2 cellular contexts compared by ENCODE assay signal in genomic region chr1:71861022-71861421, GRCh38.
A peak's percentile ranks its signal among the peaks of the same experiment; 100 is the strongest.
TF ChIP-seq lines count a peak whose summit lies in the region.

No MANE protein-coding gene starts in this region.

TF ChIP-seq in IMR-90, 13 proteins besides CTCF, POLR2A, EP300 and RAD21:
- TF ChIP-seq ELK1 (IDR thresholded peaks at IDR 0.05; ENCODE audit: borderline replicate concordance, low read depth, low read length) (no peak), MAZ (IDR thresholded peaks at IDR 0.05; ENCODE audit: borderline replicate concordance, low read depth, low read length) (no peak), FOS (IDR thresholded peaks at IDR 0.05; ENCODE audit: low read depth, low read length) (peak; percentile 88), CEBPB (IDR thresholded peaks at IDR 0.05; ENCODE audit: low read depth, low read length) (peak; percentile 84)

TF ChIP-seq in GM23338, 12 proteins besides CTCF, POLR2A, EP300 and RAD21:
- TF ChIP-seq EZH2phosphoT487 (IDR thresholded peaks at IDR 0.05; ENCODE audit: unreplicated experiment) (no peak), ETS1 (IDR thresholded peaks at IDR 0.05) (no peak), REST (IDR thresholded peaks at IDR 0.05; ENCODE audit: unreplicated experiment) (no peak), POLR2AphosphoS5 (IDR thresholded peaks at IDR 0.05; ENCODE audit: low read depth) (no peak), ZNF462 (CRISPR knock-in tag; IDR thresholded peaks at IDR 0.05) (no peak), STAT1 (IDR thresholded peaks at IDR 0.05; ENCODE audit: unreplicated experiment) (no peak), ZNF114 (CRISPR knock-in tag; IDR thresholded peaks at IDR 0.05) (no peak), JUNB (IDR thresholded peaks at IDR 0.05; ENCODE audit: unreplicated experiment) (no peak), CREB1 (CRISPR knock-in tag; IDR thresholded peaks at IDR 0.05; ENCODE audit: low read depth) (no peak), NANOG (IDR thresholded peaks at IDR 0.05; ENCODE audit: borderline replicate concordance) (no peak), ZNF331 (CRISPR knock-in tag; IDR thresholded peaks at IDR 0.05; ENCODE audit: low read depth) (no peak), EZH2 (IDR thresholded peaks at IDR 0.05; ENCODE audit: low read depth, unreplicated experiment) (no peak)
TF ChIP-seq in GM23338: peak in this region for 0.
